In genomic region chr5:139711067-139711851, GRCh38 we compare ENCODE assay signal across 1 cellular context.
TF ChIP-seq lines count a peak whose summit lies in the region.

No MANE protein-coding gene starts in this region.

TF ChIP-seq in HEK293, 187 proteins besides CTCF, POLR2A, EP300 and RAD21 (continued from another document):
- TF ChIP-seq ZNF692 (tag by site-specific recombination; IDR thresholded peaks at IDR 0.05) = peak; percentile 36; the same call in 1 of the 2 replicates
- TF ChIP-seq ZBTB7A (tag by site-specific recombination; IDR thresholded peaks at IDR 0.05; ENCODE audit: low read depth) = 0 out of 2 replicates have a peak, but pooled peaks have one; percentile 51
- no peak for TF ChIP-seq ZNF521 (tag by site-specific recombination; IDR thresholded peaks at IDR 0.05)
- peak; percentile 69; the same call in 1 of the 2 replicates for TF ChIP-seq ZNF449 (tag by site-specific recombination; IDR thresholded peaks at IDR 0.05)
- TF ChIP-seq ZNF416 (tag by site-specific recombination; IDR thresholded peaks at IDR 0.05) = no peak
- no peak for TF ChIP-seq ZNF544 (tag by site-specific recombination; IDR thresholded peaks at IDR 0.05)
- TF ChIP-seq ZNF239 (tag by site-specific recombination; IDR thresholded peaks at IDR 0.05) = no peak
- no peak for TF ChIP-seq ELK4 (IDR thresholded peaks at IDR 0.05; ENCODE audit: borderline replicate concordance, low read depth, low read length)
- no peak for TF ChIP-seq ZNF24 (tag by site-specific recombination; IDR thresholded peaks at IDR 0.05)
- TF ChIP-seq ZNF596 (tag by site-specific recombination; IDR thresholded peaks at IDR 0.05) = no peak; the same call in 1 of the 2 replicates
- TF ChIP-seq ZNF677 (tag by site-specific recombination; IDR thresholded peaks at IDR 0.05) = no peak
- TF ChIP-seq ZNF664 (tag by site-specific recombination; IDR thresholded peaks at IDR 0.05) = no peak
- TF ChIP-seq ZNF335 (tag by site-specific recombination; conservative IDR thresholded peaks at IDR 0.05) = peak; percentile 89
- TF ChIP-seq ZNF133 (tag by site-specific recombination; IDR thresholded peaks at IDR 0.05) = no peak
- peak; percentile 76 for TF ChIP-seq ZBTB26 (tag by site-specific recombination; optimal IDR thresholded peaks at IDR 0.05)
- peak; percentile 51; the same call in 1 of the 2 replicates for TF ChIP-seq PRDM10 (tag by site-specific recombination; IDR thresholded peaks at IDR 0.05)
- no peak for TF ChIP-seq ZNF514 (tag by site-specific recombination; IDR thresholded peaks at IDR 0.05)
- no peak for TF ChIP-seq ZNF114 (tag by site-specific recombination; IDR thresholded peaks at IDR 0.05)
- no peak for TF ChIP-seq ZNF768 (tag by site-specific recombination; IDR thresholded peaks at IDR 0.05)
- TF ChIP-seq ZBTB20 (tag by site-specific recombination; IDR thresholded peaks at IDR 0.05) = peak; percentile 37; the same call in 1 of the 2 replicates
- 0 out of 2 replicates have a peak, but pooled peaks have one; percentile 38 for TF ChIP-seq BCL11A (tag by site-specific recombination; IDR thresholded peaks at IDR 0.05; ENCODE audit: low read depth)
- peak; percentile 90 for TF ChIP-seq ZFHX2 (tag by site-specific recombination; conservative IDR thresholded peaks at IDR 0.05)
- peak; percentile 72; the same call in 1 of the 2 replicates for TF ChIP-seq IKZF3 (tag by site-specific recombination; IDR thresholded peaks at IDR 0.05)
- no peak for TF ChIP-seq ZBTB49 (tag by site-specific recombination; IDR thresholded peaks at IDR 0.05; ENCODE audit: low read depth)
- TF ChIP-seq REST (tag by site-specific recombination; IDR thresholded peaks at IDR 0.05) = no peak
